15 cellular contexts compared by ENCODE assay signal in the genomic region with DNA sequence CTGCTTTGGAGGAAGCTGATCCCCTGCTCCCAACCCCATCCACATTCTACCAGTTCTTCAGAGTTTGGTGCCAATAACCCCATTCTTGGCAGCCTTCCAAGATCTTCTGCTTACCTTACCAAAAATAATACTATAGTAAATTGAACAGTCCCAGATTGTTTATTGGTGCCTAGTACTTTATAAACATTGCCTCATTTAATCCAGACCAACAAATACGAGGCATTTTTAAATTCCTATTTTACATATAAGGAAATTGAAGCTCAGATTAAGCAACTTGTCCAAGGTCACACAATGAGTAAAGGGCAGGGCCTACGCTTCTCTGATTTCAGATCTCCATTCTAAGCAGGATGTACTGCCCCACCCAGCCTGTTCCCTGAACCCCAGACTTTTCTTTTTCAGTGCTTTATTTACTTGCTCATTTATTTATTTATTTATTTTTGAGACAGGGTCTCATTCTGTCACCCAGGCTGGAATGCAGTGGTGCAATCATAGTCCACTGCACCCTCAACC. TPM values are rescaled to one million over a fixed set of nuclear protein-coding genes. Genes with fewer than 3 reads are reported as not detected.
A peak's percentile ranks its signal among the peaks of the same experiment; 100 is the strongest.
DNase-seq lines count a peak whose midpoint lies in the region; ATAC-seq lines count a peak whose summit lies in the region.
"Had no signal": no experiment of that assay in that cellular context is flagged by ENCODE, and none has a peak within 500 bp of the region (broad histone marks: within the 10 kb centered on the region; RNA-seq: fewer than 3 reads in every experiment).

No MANE protein-coding gene starts in this region.

- peak; percentile 75 for ATAC-seq in left colon
- ATAC-seq: activated naive CD4-positive, alpha-beta T cell treated with anti-CD3 and anti-CD28 coated beads, Interleukin-2, amount 50 U/mL, for 72 hours; HCT116; T-cell had no signal

- peak; percentile 15 for DNase-seq in DMS53 treated with DMSO at 0.1 percent for 48 hours (lab: John Stamatoyannopoulos, UW; ENCODE audit: unreplicated experiment)
- peak; percentile 51 for DNase-seq in NCI-H146 treated with DMSO at 0.1 percent for 48 hours (lab: John Stamatoyannopoulos, UW; ENCODE audit: unreplicated experiment)
- peak; percentile 84 for DNase-seq in NCI-H748 (lab: John Stamatoyannopoulos, UW; ENCODE audit: unreplicated experiment)
- peak; percentile 22 to 29 for DNase-seq in left colon
- DNase-seq in NCI-H187 (lab: John Stamatoyannopoulos, UW), result no peak
- no peak for DNase-seq in foreskin melanocyte
- DNase-seq in activated CD4-positive, alpha-beta T cell treated with anti-CD3 and anti-CD28 coated beads, Interleukin-2, amount 50 U/mL, for 1 hour, result no peak
- DNase-seq in central memory CD4-positive, alpha-beta T cell, result no peak
- DNase-seq: activated B cell treated with CpG ODN at 0.5 μM for 24 hours; BE2C; effector CD4-positive, alpha-beta T cell; hippocampal formation; T-cell had no signal

- intact Hi-C loops in left colon (cut with DNase I, micrococcal nuclease), result no loop called here

RNA-seq across cellular contexts. Expression of a gene that starts 33.0 kb away (rescaled TPM):
- total RNA-seq in left colon, result 1 to 10 TPM; 3.0 to 4.7 TPM

Comparison
In these comparisons a context has a peak if more than half of its experiments do, and no peak if none do; other contexts are left out.
1. DNase-seq: peak in DMS53 treated with DMSO at 0.1 percent for 48 hours (single experiment), NCI-H146 treated with DMSO at 0.1 percent for 48 hours (single experiment), NCI-H748 (single experiment) and left colon (2 of 2); none in NCI-H187 (0 of 2), foreskin melanocyte (single experiment), activated CD4-positive, alpha-beta T cell treated with anti-CD3 and anti-CD28 coated beads, Interleukin-2, amount 50 U/mL, for 1 hour (single experiment) and central memory CD4-positive, alpha-beta T cell (single experiment).